Comparison of ENCODE assay signal across 1 cellular context in the genomic region with DNA sequence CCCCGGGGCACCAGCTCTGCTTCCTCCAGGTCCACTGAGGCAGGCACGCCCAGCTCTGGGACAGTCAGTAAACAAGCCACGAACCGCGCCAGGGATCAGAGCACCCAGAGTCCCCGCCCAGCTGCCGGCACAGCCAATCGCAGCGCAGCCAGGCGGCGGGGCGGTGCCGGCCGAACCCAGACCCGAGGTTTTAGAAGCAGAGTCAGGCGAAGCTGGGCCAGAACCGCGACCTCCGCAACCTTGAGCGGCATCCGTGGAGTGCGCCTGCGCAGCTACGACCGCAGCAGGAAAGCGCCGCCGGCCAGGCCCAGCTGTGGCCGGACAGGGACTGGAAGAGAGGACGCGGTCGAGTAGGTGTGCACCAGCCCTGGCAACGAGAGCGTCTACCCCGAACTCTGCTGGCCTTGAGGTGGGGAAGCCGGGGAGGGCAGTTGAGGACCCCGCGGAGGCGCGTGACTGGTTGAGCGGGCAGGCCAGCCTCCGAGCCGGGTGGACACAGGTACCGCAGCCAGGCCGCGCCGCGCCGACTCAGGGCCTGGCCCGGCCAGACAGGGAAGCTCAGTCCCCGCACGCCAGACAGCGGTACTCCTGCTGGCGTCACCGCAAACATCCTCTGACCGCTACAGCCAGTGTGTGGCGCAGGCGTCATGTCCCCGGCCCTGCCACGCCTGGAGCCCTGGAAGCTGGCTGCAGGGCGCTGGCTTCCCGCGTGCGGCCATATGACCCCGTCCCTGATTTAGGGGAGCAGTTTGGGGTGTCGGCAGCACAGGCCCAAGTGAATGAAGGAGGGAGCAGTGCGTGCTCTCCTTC.
A peak's percentile ranks its signal among the peaks of the same experiment; 100 is the strongest.
TF ChIP-seq lines count a peak whose summit lies in the region.

A gene (plus strand): TSS at position 220 of the 810 bp plus-strand sequence. CDS start 1,485 bp downstream, outside the sequence.

TF ChIP-seq in HepG2, 621 proteins besides CTCF, POLR2A, EP300 and RAD21 (continues in another document):
- TF ChIP-seq, protein P1, sequence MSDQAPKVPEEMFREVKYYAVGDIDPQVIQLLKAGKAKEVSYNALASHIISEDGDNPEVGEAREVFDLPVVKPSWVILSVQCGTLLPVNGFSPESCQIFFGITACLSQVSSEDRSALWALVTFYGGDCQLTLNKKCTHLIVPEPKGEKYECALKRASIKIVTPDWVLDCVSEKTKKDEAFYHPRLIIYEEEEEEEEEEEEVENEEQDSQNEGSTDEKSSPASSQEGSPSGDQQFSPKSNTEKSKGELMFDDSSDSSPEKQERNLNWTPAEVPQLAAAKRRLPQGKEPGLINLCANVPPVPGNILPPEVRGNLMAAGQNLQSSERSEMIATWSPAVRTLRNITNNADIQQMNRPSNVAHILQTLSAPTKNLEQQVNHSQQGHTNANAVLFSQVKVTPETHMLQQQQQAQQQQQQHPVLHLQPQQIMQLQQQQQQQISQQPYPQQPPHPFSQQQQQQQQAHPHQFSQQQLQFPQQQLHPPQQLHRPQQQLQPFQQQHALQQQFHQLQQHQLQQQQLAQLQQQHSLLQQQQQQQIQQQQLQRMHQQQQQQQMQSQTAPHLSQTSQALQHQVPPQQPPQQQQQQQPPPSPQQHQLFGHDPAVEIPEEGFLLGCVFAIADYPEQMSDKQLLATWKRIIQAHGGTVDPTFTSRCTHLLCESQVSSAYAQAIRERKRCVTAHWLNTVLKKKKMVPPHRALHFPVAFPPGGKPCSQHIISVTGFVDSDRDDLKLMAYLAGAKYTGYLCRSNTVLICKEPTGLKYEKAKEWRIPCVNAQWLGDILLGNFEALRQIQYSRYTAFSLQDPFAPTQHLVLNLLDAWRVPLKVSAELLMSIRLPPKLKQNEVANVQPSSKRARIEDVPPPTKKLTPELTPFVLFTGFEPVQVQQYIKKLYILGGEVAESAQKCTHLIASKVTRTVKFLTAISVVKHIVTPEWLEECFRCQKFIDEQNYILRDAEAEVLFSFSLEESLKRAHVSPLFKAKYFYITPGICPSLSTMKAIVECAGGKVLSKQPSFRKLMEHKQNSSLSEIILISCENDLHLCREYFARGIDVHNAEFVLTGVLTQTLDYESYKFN (CRISPR knock-in tag; conservative IDR thresholded peaks at IDR 0.05): peak; percentile 33
- no peak for TF ChIP-seq ZNF460 (CRISPR knock-in tag; IDR thresholded peaks at IDR 0.05; ENCODE audit: borderline replicate concordance)
- peak; percentile 72 for TF ChIP-seq ZNF777 (CRISPR knock-in tag; IDR thresholded peaks at IDR 0.05)
- no peak for TF ChIP-seq ELF1 (CRISPR knock-in tag; IDR thresholded peaks at IDR 0.05)
- TF ChIP-seq ZNF446 (CRISPR knock-in tag; IDR thresholded peaks at IDR 0.05): peak; percentile 95
- TF ChIP-seq RBM39 (IDR thresholded peaks at IDR 0.05; ENCODE audit: low read depth, low read length, poor library complexity, severe bottlenecking): peak; percentile 76
- peak; percentile 72; the same call in 1 of the 2 replicates for TF ChIP-seq ZNF788 (CRISPR knock-in tag; IDR thresholded peaks at IDR 0.05; ENCODE audit: borderline replicate concordance)
- no peak for TF ChIP-seq ZNF841 (CRISPR knock-in tag; IDR thresholded peaks at IDR 0.05; ENCODE audit: borderline replicate concordance)
- TF ChIP-seq, protein P2, sequence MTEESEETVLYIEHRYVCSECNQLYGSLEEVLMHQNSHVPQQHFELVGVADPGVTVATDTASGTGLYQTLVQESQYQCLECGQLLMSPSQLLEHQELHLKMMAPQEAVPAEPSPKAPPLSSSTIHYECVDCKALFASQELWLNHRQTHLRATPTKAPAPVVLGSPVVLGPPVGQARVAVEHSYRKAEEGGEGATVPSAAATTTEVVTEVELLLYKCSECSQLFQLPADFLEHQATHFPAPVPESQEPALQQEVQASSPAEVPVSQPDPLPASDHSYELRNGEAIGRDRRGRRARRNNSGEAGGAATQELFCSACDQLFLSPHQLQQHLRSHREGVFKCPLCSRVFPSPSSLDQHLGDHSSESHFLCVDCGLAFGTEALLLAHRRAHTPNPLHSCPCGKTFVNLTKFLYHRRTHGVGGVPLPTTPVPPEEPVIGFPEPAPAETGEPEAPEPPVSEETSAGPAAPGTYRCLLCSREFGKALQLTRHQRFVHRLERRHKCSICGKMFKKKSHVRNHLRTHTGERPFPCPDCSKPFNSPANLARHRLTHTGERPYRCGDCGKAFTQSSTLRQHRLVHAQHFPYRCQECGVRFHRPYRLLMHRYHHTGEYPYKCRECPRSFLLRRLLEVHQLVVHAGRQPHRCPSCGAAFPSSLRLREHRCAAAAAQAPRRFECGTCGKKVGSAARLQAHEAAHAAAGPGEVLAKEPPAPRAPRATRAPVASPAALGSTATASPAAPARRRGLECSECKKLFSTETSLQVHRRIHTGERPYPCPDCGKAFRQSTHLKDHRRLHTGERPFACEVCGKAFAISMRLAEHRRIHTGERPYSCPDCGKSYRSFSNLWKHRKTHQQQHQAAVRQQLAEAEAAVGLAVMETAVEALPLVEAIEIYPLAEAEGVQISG (CRISPR knock-in tag; IDR thresholded peaks at IDR 0.05): peak; percentile 57; the same call in 1 of the 2 replicates
- TF ChIP-seq ZSCAN21 (CRISPR knock-in tag; IDR thresholded peaks at IDR 0.05; ENCODE audit: borderline replicate concordance): peak; percentile 86
- TF ChIP-seq ZNF782 (CRISPR knock-in tag; IDR thresholded peaks at IDR 0.05; ENCODE audit: borderline replicate concordance): peak; percentile 90; the same call in 1 of the 2 replicates
- peak; percentile 64; the same call in 1 of the 2 replicates for TF ChIP-seq YEATS2 (CRISPR knock-in tag; IDR thresholded peaks at IDR 0.05; ENCODE audit: borderline replicate concordance)
- peak; percentile 88; the same call in 1 of the 2 replicates for TF ChIP-seq ZBTB1 (CRISPR knock-in tag; IDR thresholded peaks at IDR 0.05; ENCODE audit: borderline replicate concordance)
- TF ChIP-seq ZNF451 (CRISPR knock-in tag; IDR thresholded peaks at IDR 0.05): peak; percentile 31; the same call in 1 of the 2 replicates
- TF ChIP-seq ZFAT (CRISPR knock-in tag; conservative IDR thresholded peaks at IDR 0.05): 0 out of 2 replicates have a peak, but pooled peaks have one; percentile 74
- TF ChIP-seq, protein P3, sequence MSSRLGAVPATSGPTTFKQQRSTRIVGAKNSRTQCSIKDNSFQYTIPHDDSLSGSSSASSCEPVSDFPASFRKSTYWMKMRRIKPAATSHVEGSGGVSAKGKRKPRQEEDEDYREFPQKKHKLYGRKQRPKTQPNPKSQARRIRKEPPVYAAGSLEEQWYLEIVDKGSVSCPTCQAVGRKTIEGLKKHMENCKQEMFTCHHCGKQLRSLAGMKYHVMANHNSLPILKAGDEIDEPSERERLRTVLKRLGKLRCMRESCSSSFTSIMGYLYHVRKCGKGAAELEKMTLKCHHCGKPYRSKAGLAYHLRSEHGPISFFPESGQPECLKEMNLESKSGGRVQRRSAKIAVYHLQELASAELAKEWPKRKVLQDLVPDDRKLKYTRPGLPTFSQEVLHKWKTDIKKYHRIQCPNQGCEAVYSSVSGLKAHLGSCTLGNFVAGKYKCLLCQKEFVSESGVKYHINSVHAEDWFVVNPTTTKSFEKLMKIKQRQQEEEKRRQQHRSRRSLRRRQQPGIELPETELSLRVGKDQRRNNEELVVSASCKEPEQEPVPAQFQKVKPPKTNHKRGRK (CRISPR knock-in tag; IDR thresholded peaks at IDR 0.05): peak; percentile 89; the same call in 1 of the 2 replicates
- TF ChIP-seq, protein P4, sequence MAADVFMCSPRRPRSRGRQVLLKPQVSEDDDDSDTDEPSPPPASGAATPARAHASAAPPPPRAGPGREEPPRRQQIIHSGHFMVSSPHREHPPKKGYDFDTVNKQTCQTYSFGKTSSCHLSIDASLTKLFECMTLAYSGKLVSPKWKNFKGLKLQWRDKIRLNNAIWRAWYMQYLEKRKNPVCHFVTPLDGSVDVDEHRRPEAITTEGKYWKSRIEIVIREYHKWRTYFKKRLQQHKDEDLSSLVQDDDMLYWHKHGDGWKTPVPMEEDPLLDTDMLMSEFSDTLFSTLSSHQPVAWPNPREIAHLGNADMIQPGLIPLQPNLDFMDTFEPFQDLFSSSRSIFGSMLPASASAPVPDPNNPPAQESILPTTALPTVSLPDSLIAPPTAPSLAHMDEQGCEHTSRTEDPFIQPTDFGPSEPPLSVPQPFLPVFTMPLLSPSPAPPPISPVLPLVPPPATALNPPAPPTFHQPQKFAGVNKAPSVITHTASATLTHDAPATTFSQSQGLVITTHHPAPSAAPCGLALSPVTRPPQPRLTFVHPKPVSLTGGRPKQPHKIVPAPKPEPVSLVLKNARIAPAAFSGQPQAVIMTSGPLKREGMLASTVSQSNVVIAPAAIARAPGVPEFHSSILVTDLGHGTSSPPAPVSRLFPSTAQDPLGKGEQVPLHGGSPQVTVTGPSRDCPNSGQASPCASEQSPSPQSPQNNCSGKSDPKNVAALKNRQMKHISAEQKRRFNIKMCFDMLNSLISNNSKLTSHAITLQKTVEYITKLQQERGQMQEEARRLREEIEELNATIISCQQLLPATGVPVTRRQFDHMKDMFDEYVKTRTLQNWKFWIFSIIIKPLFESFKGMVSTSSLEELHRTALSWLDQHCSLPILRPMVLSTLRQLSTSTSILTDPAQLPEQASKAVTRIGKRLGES (CRISPR knock-in tag; IDR thresholded peaks at IDR 0.05; ENCODE audit: borderline replicate concordance): 0 out of 2 replicates have a peak, but pooled peaks have one; percentile 21
- 0 out of 2 replicates have a peak, but pooled peaks have one; percentile 55 for TF ChIP-seq FOXJ3 (CRISPR knock-in tag; IDR thresholded peaks at IDR 0.05; ENCODE audit: borderline replicate concordance)
- TF ChIP-seq ZEB1 (IDR thresholded peaks at IDR 0.05; ENCODE audit: insufficient replicate concordance, low read depth): no peak
- no peak for TF ChIP-seq ZNF251 (CRISPR knock-in tag; IDR thresholded peaks at IDR 0.05)
- TF ChIP-seq, protein P5, sequence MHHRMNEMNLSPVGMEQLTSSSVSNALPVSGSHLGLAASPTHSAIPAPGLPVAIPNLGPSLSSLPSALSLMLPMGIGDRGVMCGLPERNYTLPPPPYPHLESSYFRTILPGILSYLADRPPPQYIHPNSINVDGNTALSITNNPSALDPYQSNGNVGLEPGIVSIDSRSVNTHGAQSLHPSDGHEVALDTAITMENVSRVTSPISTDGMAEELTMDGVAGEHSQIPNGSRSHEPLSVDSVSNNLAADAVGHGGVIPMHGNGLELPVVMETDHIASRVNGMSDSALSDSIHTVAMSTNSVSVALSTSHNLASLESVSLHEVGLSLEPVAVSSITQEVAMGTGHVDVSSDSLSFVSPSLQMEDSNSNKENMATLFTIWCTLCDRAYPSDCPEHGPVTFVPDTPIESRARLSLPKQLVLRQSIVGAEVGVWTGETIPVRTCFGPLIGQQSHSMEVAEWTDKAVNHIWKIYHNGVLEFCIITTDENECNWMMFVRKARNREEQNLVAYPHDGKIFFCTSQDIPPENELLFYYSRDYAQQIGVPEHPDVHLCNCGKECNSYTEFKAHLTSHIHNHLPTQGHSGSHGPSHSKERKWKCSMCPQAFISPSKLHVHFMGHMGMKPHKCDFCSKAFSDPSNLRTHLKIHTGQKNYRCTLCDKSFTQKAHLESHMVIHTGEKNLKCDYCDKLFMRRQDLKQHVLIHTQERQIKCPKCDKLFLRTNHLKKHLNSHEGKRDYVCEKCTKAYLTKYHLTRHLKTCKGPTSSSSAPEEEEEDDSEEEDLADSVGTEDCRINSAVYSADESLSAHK (CRISPR knock-in tag; IDR thresholded peaks at IDR 0.05; ENCODE audit: borderline replicate concordance): no peak
- TF ChIP-seq, protein P6, sequence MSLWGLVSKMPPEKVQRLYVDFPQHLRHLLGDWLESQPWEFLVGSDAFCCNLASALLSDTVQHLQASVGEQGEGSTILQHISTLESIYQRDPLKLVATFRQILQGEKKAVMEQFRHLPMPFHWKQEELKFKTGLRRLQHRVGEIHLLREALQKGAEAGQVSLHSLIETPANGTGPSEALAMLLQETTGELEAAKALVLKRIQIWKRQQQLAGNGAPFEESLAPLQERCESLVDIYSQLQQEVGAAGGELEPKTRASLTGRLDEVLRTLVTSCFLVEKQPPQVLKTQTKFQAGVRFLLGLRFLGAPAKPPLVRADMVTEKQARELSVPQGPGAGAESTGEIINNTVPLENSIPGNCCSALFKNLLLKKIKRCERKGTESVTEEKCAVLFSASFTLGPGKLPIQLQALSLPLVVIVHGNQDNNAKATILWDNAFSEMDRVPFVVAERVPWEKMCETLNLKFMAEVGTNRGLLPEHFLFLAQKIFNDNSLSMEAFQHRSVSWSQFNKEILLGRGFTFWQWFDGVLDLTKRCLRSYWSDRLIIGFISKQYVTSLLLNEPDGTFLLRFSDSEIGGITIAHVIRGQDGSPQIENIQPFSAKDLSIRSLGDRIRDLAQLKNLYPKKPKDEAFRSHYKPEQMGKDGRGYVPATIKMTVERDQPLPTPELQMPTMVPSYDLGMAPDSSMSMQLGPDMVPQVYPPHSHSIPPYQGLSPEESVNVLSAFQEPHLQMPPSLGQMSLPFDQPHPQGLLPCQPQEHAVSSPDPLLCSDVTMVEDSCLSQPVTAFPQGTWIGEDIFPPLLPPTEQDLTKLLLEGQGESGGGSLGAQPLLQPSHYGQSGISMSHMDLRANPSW (CRISPR knock-in tag; IDR thresholded peaks at IDR 0.05; ENCODE audit: borderline replicate concordance): no peak; the same call in 1 of the 2 replicates
- TF ChIP-seq NCOR1 (IDR thresholded peaks at IDR 0.05; ENCODE audit: borderline replicate concordance, low read length): no peak
- peak; percentile 85 for TF ChIP-seq KAT8 (CRISPR knock-in tag; IDR thresholded peaks at IDR 0.05)
- TF ChIP-seq POLR2AphosphoS2 (IDR thresholded peaks at IDR 0.05; ENCODE audit: low read depth, low read length): no peak
- no peak for TF ChIP-seq ZKSCAN1 (IDR thresholded peaks at IDR 0.05; ENCODE audit: low read length)
- TF ChIP-seq RBFOX2 (IDR thresholded peaks at IDR 0.05; ENCODE audit: low read depth, low read length): peak; percentile 91
- TF ChIP-seq FOXA1 (IDR thresholded peaks at IDR 0.05): no peak
- peak; percentile 87 for TF ChIP-seq FOXA1 (CRISPR knock-in tag; IDR thresholded peaks at IDR 0.05)
- TF ChIP-seq ZNF234 (CRISPR knock-in tag; conservative IDR thresholded peaks at IDR 0.05): peak; percentile 90
- TF ChIP-seq RNF2 (conservative IDR thresholded peaks at IDR 0.05; ENCODE audit: low read depth): peak; percentile 69; the same call in 1 of the 2 replicates
- TF ChIP-seq, protein P7, sequence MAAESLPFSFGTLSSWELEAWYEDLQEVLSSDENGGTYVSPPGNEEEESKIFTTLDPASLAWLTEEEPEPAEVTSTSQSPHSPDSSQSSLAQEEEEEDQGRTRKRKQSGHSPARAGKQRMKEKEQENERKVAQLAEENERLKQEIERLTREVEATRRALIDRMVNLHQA (CRISPR knock-in tag; IDR thresholded peaks at IDR 0.05): no peak
- 0 out of 2 replicates have a peak, but pooled peaks have one; percentile 59 for TF ChIP-seq ZNF138 (CRISPR knock-in tag; IDR thresholded peaks at IDR 0.05; ENCODE audit: low read depth)
- TF ChIP-seq ATF7 (IDR thresholded peaks at IDR 0.05): no peak
- peak; percentile 44 for TF ChIP-seq ATF7 (CRISPR knock-in tag; IDR thresholded peaks at IDR 0.05)
